1 cellular context compared by ENCODE assay signal in genomic region chr16:87706278-87707000, GRCh38.
TF ChIP-seq lines count a peak whose summit lies in the region.

No MANE protein-coding gene starts in this region.

TF ChIP-seq in IMR-90, 13 proteins besides CTCF, POLR2A, EP300 and RAD21:
- TF ChIP-seq BHLHE40 (IDR thresholded peaks at IDR 0.05; ENCODE audit: low read depth, low read length): no peak
- TF ChIP-seq CEBPB (IDR thresholded peaks at IDR 0.05; ENCODE audit: low read depth, low read length): no peak
- TF ChIP-seq RCOR1 (IDR thresholded peaks at IDR 0.05; ENCODE audit: insufficient replicate concordance, low read length): no peak
- TF ChIP-seq USF2 (IDR thresholded peaks at IDR 0.05; ENCODE audit: low read depth, low read length): no peak
- TF ChIP-seq FOS (IDR thresholded peaks at IDR 0.05; ENCODE audit: low read depth, low read length): no peak
- no peak for TF ChIP-seq NFE2L2 (IDR thresholded peaks at IDR 0.05; ENCODE audit: low read depth, low read length)
- TF ChIP-seq MXI1 (IDR thresholded peaks at IDR 0.05; ENCODE audit: borderline replicate concordance, low read depth, low read length): no peak
- no peak for TF ChIP-seq SMC3 (IDR thresholded peaks at IDR 0.05; ENCODE audit: low read depth, low read length)
- TF ChIP-seq MAFK (IDR thresholded peaks at IDR 0.05; ENCODE audit: low read depth, low read length): no peak
